1 cellular context compared by ENCODE assay signal in the genomic region with DNA sequence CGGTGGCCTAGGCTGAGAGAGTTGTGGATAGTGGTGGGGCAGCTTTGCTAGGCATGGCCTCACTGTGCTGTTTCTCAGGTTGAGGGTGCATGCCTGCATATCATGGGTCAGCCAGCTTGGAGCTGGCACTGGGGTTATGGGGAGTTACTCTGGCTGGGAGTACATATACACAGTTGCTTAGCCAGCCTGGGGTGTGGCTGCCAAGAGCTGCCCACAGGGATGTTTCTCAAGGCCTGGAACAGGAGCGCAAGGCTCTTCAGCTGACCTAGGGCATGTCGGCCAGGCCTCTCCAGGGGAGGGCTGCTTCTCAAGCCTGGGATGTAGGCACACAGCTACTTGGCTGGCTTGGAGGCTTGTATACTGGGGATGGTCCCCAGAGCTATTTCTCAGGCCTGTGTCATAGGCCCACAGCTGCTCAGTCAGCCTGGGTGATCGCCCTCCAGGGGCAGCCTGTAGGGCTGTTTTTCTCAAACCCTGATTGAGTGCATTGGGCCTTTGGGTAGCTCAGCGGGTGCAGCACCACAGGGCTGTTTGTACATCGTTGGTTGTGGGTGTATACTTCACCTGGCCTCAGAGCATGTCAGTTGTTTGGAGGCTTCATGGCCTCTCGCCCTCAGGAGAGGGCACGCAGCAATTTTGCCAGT.
TF ChIP-seq lines count a peak whose summit lies in the region.

No MANE protein-coding gene starts in this region.

TF ChIP-seq in GM23338, 12 proteins besides CTCF, POLR2A, EP300 and RAD21 (continued from another document):
- TF ChIP-seq, protein P1, sequence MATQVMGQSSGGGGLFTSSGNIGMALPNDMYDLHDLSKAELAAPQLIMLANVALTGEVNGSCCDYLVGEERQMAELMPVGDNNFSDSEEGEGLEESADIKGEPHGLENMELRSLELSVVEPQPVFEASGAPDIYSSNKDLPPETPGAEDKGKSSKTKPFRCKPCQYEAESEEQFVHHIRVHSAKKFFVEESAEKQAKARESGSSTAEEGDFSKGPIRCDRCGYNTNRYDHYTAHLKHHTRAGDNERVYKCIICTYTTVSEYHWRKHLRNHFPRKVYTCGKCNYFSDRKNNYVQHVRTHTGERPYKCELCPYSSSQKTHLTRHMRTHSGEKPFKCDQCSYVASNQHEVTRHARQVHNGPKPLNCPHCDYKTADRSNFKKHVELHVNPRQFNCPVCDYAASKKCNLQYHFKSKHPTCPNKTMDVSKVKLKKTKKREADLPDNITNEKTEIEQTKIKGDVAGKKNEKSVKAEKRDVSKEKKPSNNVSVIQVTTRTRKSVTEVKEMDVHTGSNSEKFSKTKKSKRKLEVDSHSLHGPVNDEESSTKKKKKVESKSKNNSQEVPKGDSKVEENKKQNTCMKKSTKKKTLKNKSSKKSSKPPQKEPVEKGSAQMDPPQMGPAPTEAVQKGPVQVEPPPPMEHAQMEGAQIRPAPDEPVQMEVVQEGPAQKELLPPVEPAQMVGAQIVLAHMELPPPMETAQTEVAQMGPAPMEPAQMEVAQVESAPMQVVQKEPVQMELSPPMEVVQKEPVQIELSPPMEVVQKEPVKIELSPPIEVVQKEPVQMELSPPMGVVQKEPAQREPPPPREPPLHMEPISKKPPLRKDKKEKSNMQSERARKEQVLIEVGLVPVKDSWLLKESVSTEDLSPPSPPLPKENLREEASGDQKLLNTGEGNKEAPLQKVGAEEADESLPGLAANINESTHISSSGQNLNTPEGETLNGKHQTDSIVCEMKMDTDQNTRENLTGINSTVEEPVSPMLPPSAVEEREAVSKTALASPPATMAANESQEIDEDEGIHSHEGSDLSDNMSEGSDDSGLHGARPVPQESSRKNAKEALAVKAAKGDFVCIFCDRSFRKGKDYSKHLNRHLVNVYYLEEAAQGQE (IDR thresholded peaks at IDR 0.05; ENCODE audit: unreplicated experiment), result no peak
- TF ChIP-seq ZNF114 (CRISPR knock-in tag; IDR thresholded peaks at IDR 0.05) (no peak), STAT1 (IDR thresholded peaks at IDR 0.05; ENCODE audit: unreplicated experiment) (no peak)
- TF ChIP-seq, protein P2, sequence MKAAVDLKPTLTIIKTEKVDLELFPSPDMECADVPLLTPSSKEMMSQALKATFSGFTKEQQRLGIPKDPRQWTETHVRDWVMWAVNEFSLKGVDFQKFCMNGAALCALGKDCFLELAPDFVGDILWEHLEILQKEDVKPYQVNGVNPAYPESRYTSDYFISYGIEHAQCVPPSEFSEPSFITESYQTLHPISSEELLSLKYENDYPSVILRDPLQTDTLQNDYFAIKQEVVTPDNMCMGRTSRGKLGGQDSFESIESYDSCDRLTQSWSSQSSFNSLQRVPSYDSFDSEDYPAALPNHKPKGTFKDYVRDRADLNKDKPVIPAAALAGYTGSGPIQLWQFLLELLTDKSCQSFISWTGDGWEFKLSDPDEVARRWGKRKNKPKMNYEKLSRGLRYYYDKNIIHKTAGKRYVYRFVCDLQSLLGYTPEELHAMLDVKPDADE (IDR thresholded peaks at IDR 0.05), result no peak
